In genomic region chr4:2237267-2237666, GRCh38 we compare ENCODE assay signal across 23 cellular contexts. TPM values are rescaled to one million over a fixed set of nuclear protein-coding genes. Genes with fewer than 3 reads are reported as not detected.
DNase-seq lines count a peak whose midpoint lies in the region; ATAC-seq and TF ChIP-seq lines count a peak whose summit lies in the region.
"Had no signal": no experiment of that assay in that cellular context is flagged by ENCODE, and none has a peak within 500 bp of the region (broad histone marks: within the 10 kb centered on the region; RNA-seq: fewer than 3 reads in every experiment).

No MANE protein-coding gene starts in this region.

- no peaks in the 10 kb centered on the region for H3K9me3 Mint-ChIP-seq in activated CD8-positive, alpha-beta T cell treated with anti-CD3 and anti-CD28 coated beads, Interleukin-2, amount 10 ng/mL, durations not matched to agents 7 days and 5 days (ENCODE audit: insufficient read depth)
- no peaks in the 10 kb centered on the region for H3K9me3 Mint-ChIP-seq in activated CD8-positive, alpha-beta T cell treated with anti-CD3 and anti-CD28 coated beads for 36 hours
- H3K9me3 Mint-ChIP-seq in CD8-positive, alpha-beta T cell = no peaks in the 10 kb centered on the region
- no peaks in the 10 kb centered on the region for H3K9me3 Mint-ChIP-seq in WTC11
- H3K9me3 Mint-ChIP-seq in naive thymus-derived CD8-positive, alpha-beta T cell = no peaks in the 10 kb centered on the region
- H3K9me3 Mint-ChIP-seq: memory B cell, naive B cell had no signal

- peaks cover 40% of the 10 kb centered on the region for H3K4me1 ChIP-seq in CD8-positive, alpha-beta T cell (ENCODE audit: insufficient read depth, low read length)
- peaks cover 14 to 50% (median 33%) of the 10 kb centered on the region in 4 donors for H3K4me1 ChIP-seq in stomach

- H3K36me3 ChIP-seq in CD8-positive, alpha-beta T cell (ENCODE audit: insufficient read depth, low read length) = peaks cover 13% of the 10 kb centered on the region
- peaks cover 0 to 41% (median 39%) of the 10 kb centered on the region in 4 donors for H3K36me3 ChIP-seq in stomach
- H3K36me3 ChIP-seq: prostate gland had no signal

- no peak overlapping the region for H3K4me3 Mint-ChIP-seq in activated CD8-positive, alpha-beta T cell treated with anti-CD3 and anti-CD28 coated beads, Interleukin-2, amount 10 ng/mL, durations not matched to agents 7 days and 5 days
- no peak overlapping the region for H3K4me3 Mint-ChIP-seq in activated CD8-positive, alpha-beta T cell treated with anti-CD3 and anti-CD28 coated beads for 36 hours
- peak overlapping the region; percentile 54 for H3K4me3 Mint-ChIP-seq in CD8-positive, alpha-beta T cell
- H3K4me3 Mint-ChIP-seq in WTC11 = no peak overlapping the region
- H3K4me3 Mint-ChIP-seq in naive thymus-derived CD8-positive, alpha-beta T cell = peak overlapping the region in 9 of 10 donors; percentile 11 to 78 (median 53)

- intact Hi-C loops in activated CD8-positive, alpha-beta T cell treated with anti-CD3 and anti-CD28 coated beads for 36 hours (cut with micrococcal nuclease) = no loop called here
- intact Hi-C loops in CD8-positive, alpha-beta T cell (cut with DNase I, micrococcal nuclease) = no loop called here
- intact Hi-C loops in stomach (cut with DNase I; ENCODE audit: low total_unique reads) = no loop called here

- H3K27ac ChIP-seq in CD8-positive, alpha-beta T cell (ENCODE audit: low read depth, low read length) = no peak overlapping the region
- no peak overlapping the region for H3K27ac ChIP-seq in stomach
- H3K27ac ChIP-seq: cardiac muscle cell, esophagus muscularis mucosa, gastroesophageal sphincter, prostate gland had no signal

- CTCF ChIA-PET in activated CD8-positive, alpha-beta T cell treated with anti-CD3 and anti-CD28 coated beads, Interleukin-2, amount 10 ng/mL, durations not matched to agents 7 days and 5 days (lab: Charles Lee) = interaction anchor here (1.3 to 2.6 kb wide), 4 partner anchors 10 to 176 kb away, joined by 3 to 18 read pairs (median 4); no protein-coding TSS in a partner anchor
- CTCF ChIA-PET in activated CD8-positive, alpha-beta T cell treated with anti-CD3 and anti-CD28 coated beads for 36 hours (lab: Charles Lee) = interaction anchor here (1.6 to 7.9 kb wide), 3 partner anchors 18 to 225 kb away, joined by 3 to 63 read pairs (median 4); no protein-coding TSS in a partner anchor
- CTCF ChIA-PET in CD8-positive, alpha-beta T cell (lab: Charles Lee) = interaction anchor here (2.4 kb wide), 1 partner anchor 17 kb away, joined by 12 read pairs; no protein-coding TSS in a partner anchor
- CTCF ChIA-PET in WTC11 (lab: Charles Lee) = interaction anchor here (1.0 to 2.6 kb wide), 3 partner anchors 17 to 204 kb away, joined by 3 to 16 read pairs (median 7); no protein-coding TSS in a partner anchor

- ATAC-seq in activated CD8-positive, alpha-beta T cell treated with anti-CD3 and anti-CD28 coated beads, Interleukin-2, amount 10 ng/mL, durations not matched to agents 7 days and 5 days = no peak
- no peak for ATAC-seq in activated CD8-positive, alpha-beta T cell treated with anti-CD3 and anti-CD28 coated beads for 36 hours
- no peak for ATAC-seq in CD8-positive, alpha-beta T cell
- no peak for ATAC-seq in WTC11
- no peak for ATAC-seq in naive thymus-derived CD8-positive, alpha-beta T cell
- ATAC-seq: gastroesophageal sphincter had no signal

- TF ChIP-seq CTCF in activated CD8-positive, alpha-beta T cell treated with anti-CD3 and anti-CD28 coated beads for 36 hours (IDR thresholded peaks at IDR 0.05) = no peak
- no peak for TF ChIP-seq CTCF in CD8-positive, alpha-beta T cell (IDR thresholded peaks at IDR 0.05)
- TF ChIP-seq CTCF in WTC11 (IDR thresholded peaks at IDR 0.05) = no peak
- no peak for TF ChIP-seq CTCF in stomach (IDR thresholded peaks at IDR 0.05)

- no peaks in the 10 kb centered on the region for H3K27me3 ChIP-seq in CD8-positive, alpha-beta T cell (ENCODE audit: insufficient read depth, low read length)
- H3K27me3 ChIP-seq in stomach = no peaks in the 10 kb centered on the region
- H3K27me3 ChIP-seq: cardiac muscle cell, esophagus muscularis mucosa, gastroesophageal sphincter had no signal

- H3K9me3 ChIP-seq in CD8-positive, alpha-beta T cell (ENCODE audit: low read length) = no peaks in the 10 kb centered on the region
- H3K9me3 ChIP-seq in stomach = no peaks in the 10 kb centered on the region
- H3K9me3 ChIP-seq: esophagus muscularis mucosa, gastroesophageal sphincter, prostate gland had no signal

- TF ChIP-seq POLR2A in stomach (IDR thresholded peaks at IDR 0.05) = no peak

- no peak overlapping the region for H3K4me3 ChIP-seq in CD8-positive, alpha-beta T cell (ENCODE audit: low read depth, low read length)
- H3K4me3 ChIP-seq in stomach = no peak overlapping the region
- H3K4me3 ChIP-seq: cardiac muscle cell, esophagus muscularis mucosa, gastroesophageal sphincter, prostate gland had no signal

- POLR2A ChIA-PET in activated CD8-positive, alpha-beta T cell treated with anti-CD3 and anti-CD28 coated beads, Interleukin-2, amount 10 ng/mL, durations not matched to agents 7 days and 5 days (lab: Charles Lee) = interaction anchor here (1.1 to 1.3 kb wide), 2 partner anchors 21 to 231 kb away, joined by 3 to 4 read pairs; partner anchors contain the start of gene RNF4
- POLR2A ChIA-PET in activated CD8-positive, alpha-beta T cell treated with anti-CD3 and anti-CD28 coated beads for 36 hours (lab: Charles Lee) = interaction anchor here (0.7 kb wide), 1 partner anchor 175 kb away, joined by 3 read pairs; no protein-coding TSS in a partner anchor
- POLR2A ChIA-PET in CD8-positive, alpha-beta T cell (lab: Charles Lee) = interaction anchor here (0.6 to 1.7 kb wide), 2 partner anchors 13 to 83 kb away, joined by 3 to 4 read pairs; no protein-coding TSS in a partner anchor
- POLR2A ChIA-PET in WTC11 (lab: Charles Lee) = interaction anchor here (0.6 kb wide), 1 partner anchor 618 kb away, joined by 4 read pairs; no protein-coding TSS in a partner anchor
- POLR2A ChIA-PET in naive thymus-derived CD8-positive, alpha-beta T cell (lab: Charles Lee) = interaction anchor here (1.5 kb wide), 1 partner anchor 25 kb away, joined by 4 read pairs; the partner anchor contains the start of gene MXD4

- H3K36me3 Mint-ChIP-seq in activated CD8-positive, alpha-beta T cell treated with anti-CD3 and anti-CD28 coated beads, Interleukin-2, amount 10 ng/mL, durations not matched to agents 7 days and 5 days (ENCODE audit: low read depth) = peaks cover 66% of the 10 kb centered on the region
- H3K36me3 Mint-ChIP-seq in activated CD8-positive, alpha-beta T cell treated with anti-CD3 and anti-CD28 coated beads for 36 hours (ENCODE audit: low read depth) = peaks cover 39% of the 10 kb centered on the region
- peaks cover 72% of the 10 kb centered on the region for H3K36me3 Mint-ChIP-seq in CD8-positive, alpha-beta T cell
- peaks cover 19% of the 10 kb centered on the region for H3K36me3 Mint-ChIP-seq in WTC11
- peaks cover 0 to 75% (median 8%) of the 10 kb centered on the region in 3 donors for H3K36me3 Mint-ChIP-seq in naive thymus-derived CD8-positive, alpha-beta T cell

- H3K4me1 Mint-ChIP-seq in activated CD8-positive, alpha-beta T cell treated with anti-CD3 and anti-CD28 coated beads, Interleukin-2, amount 10 ng/mL, durations not matched to agents 7 days and 5 days (ENCODE audit: low read depth) = peaks cover 49% of the 10 kb centered on the region
- H3K4me1 Mint-ChIP-seq in activated CD8-positive, alpha-beta T cell treated with anti-CD3 and anti-CD28 coated beads for 36 hours (ENCODE audit: low read depth) = peaks cover 54% of the 10 kb centered on the region
- H3K4me1 Mint-ChIP-seq in CD8-positive, alpha-beta T cell (ENCODE audit: low read depth) = peaks cover 67% of the 10 kb centered on the region
- H3K4me1 Mint-ChIP-seq in WTC11 = peaks cover 25% of the 10 kb centered on the region
- H3K4me1 Mint-ChIP-seq in naive thymus-derived CD8-positive, alpha-beta T cell = peaks cover 23 to 75% (median 63%) of the 10 kb centered on the region in 4 donors

- no peak for TF ChIP-seq EP300 in stomach (IDR thresholded peaks at IDR 0.05)

- no peaks in the 10 kb centered on the region for H3K27me3 Mint-ChIP-seq in activated CD8-positive, alpha-beta T cell treated with anti-CD3 and anti-CD28 coated beads, Interleukin-2, amount 10 ng/mL, durations not matched to agents 7 days and 5 days (ENCODE audit: low read depth)
- H3K27me3 Mint-ChIP-seq in activated CD8-positive, alpha-beta T cell treated with anti-CD3 and anti-CD28 coated beads for 36 hours = no peaks in the 10 kb centered on the region
- no peaks in the 10 kb centered on the region for H3K27me3 Mint-ChIP-seq in CD8-positive, alpha-beta T cell (ENCODE audit: low read depth)
- H3K27me3 Mint-ChIP-seq in WTC11 (ENCODE audit: low read depth) = no peaks in the 10 kb centered on the region
- no peaks in the 10 kb centered on the region for H3K27me3 Mint-ChIP-seq in naive thymus-derived CD8-positive, alpha-beta T cell
- H3K27me3 Mint-ChIP-seq: memory B cell, naive B cell had no signal

- WGBS in stomach, 5 donors = 63 to 77% (median 72%) methylated on average over 2 of the region's 2 CpGs

- no peak for DNase-seq in activated CD8-positive, alpha-beta T cell treated with anti-CD3 and anti-CD28 coated beads, Interleukin-2, amount 10 ng/mL, durations not matched to agents 7 days and 5 days
- DNase-seq in activated CD8-positive, alpha-beta T cell treated with anti-CD3 and anti-CD28 coated beads for 36 hours = no peak
- DNase-seq in CD8-positive, alpha-beta T cell = no peak
- no peak for DNase-seq in WTC11 (ENCODE audit: low spot score)
- DNase-seq in naive thymus-derived CD8-positive, alpha-beta T cell = no peak
- DNase-seq in stomach = no peak
- DNase-seq in NAMALWA (ENCODE audit: low spot score) = no peak
- no peak for DNase-seq in NCI-H2081 treated with DMSO at 0.1 percent for 48 hours (lab: John Stamatoyannopoulos, UW)
- DNase-seq: activated CD4-positive, CD25-positive, alpha-beta regulatory T cell; activated CD8-positive, alpha-beta memory T cell treated with anti-CD3 and anti-CD28 coated beads, Interleukin-2, amount 50 U/mL, for 48 hours; Kasumi-1; kidney glomerular epithelial cell; naive B cell; NCI-H1105 treated with DMSO at 0.1 percent for 48 hours; OCI-M1; SIG-M5; small intestine; stimulated activated CD4-positive, alpha-beta T cell treated with anti-CD3 and anti-CD28 coated beads, Interleukin-4, amount 100 ng/mL, for 24 hours had no signal

- H3K27ac Mint-ChIP-seq in activated CD8-positive, alpha-beta T cell treated with anti-CD3 and anti-CD28 coated beads, Interleukin-2, amount 10 ng/mL, durations not matched to agents 7 days and 5 days = peak overlapping the region; percentile 51
- H3K27ac Mint-ChIP-seq in activated CD8-positive, alpha-beta T cell treated with anti-CD3 and anti-CD28 coated beads for 36 hours = no peak overlapping the region
- no peak overlapping the region for H3K27ac Mint-ChIP-seq in CD8-positive, alpha-beta T cell
- H3K27ac Mint-ChIP-seq in WTC11 = peak overlapping the region; percentile 25; the same call in 1 of the 2 replicates
- H3K27ac Mint-ChIP-seq in naive thymus-derived CD8-positive, alpha-beta T cell = peak overlapping the region in 6 of 10 donors; percentile 22 to 79 (median 42)
- H3K27ac Mint-ChIP-seq: memory B cell had no signal

RNA-seq across cellular contexts. Expression of gene HAUS3, which starts 4.7 kb away (rescaled TPM):
- total RNA-seq in activated CD8-positive, alpha-beta T cell treated with anti-CD3 and anti-CD28 coated beads, Interleukin-2, amount 10 ng/mL, durations not matched to agents 7 days and 5 days = 10 to 100 TPM; 22.0 to 25.8 TPM
- 10 to 100 TPM; 18.4 to 19.5 TPM for total RNA-seq in activated CD8-positive, alpha-beta T cell treated with anti-CD3 and anti-CD28 coated beads for 36 hours
- 100 to 1,000 TPM; 154 TPM for total RNA-seq in CD8-positive, alpha-beta T cell
- total RNA-seq in WTC11 (2021) (11.9 to 14.7 TPM (median 12.4 TPM) in 3 replicates), stomach (10 to 100 TPM in 4 of 5 donors, 1 to 10 TPM in 1; 7.6 to 37.4 (median 17.5) TPM)
- total RNA-seq in naive thymus-derived CD8-positive, alpha-beta T cell = 10 to 100 TPM; 28.4 to 30.1 TPM
- 10 to 100 TPM; 16.3 to 22.2 (median 18.8) TPM for polyA plus RNA-seq in naive thymus-derived CD8-positive, alpha-beta T cell
- polyA plus RNA-seq in stomach = 1 to 10 TPM; 5.5 to 7.4 (median 6.8) TPM

RNA-seq across cellular contexts. Expression of gene POLN, which starts 4.7 kb away (rescaled TPM):
- 1 to 10 TPM; 2.4 to 2.5 TPM for total RNA-seq in activated CD8-positive, alpha-beta T cell treated with anti-CD3 and anti-CD28 coated beads, Interleukin-2, amount 10 ng/mL, durations not matched to agents 7 days and 5 days
- 1 to 10 TPM; 2.1 to 2.9 TPM for total RNA-seq in activated CD8-positive, alpha-beta T cell treated with anti-CD3 and anti-CD28 coated beads for 36 hours
- 1 to 10 TPM in 1 of 2 experiments, under 1 TPM in 1; 0.89 to 1.7 TPM for total RNA-seq in CD8-positive, alpha-beta T cell
- total RNA-seq in WTC11 (2021) (2.5 to 3.5 TPM (median 2.8 TPM) in 3 replicates), stomach (1 to 10 TPM in 2 of 5 donors, under 1 TPM in 1, not detected in 2; 0.29 to 5.1 (median 1.4) TPM)
- 1 to 10 TPM; 2.9 to 3.8 TPM for total RNA-seq in naive thymus-derived CD8-positive, alpha-beta T cell
- under 1 TPM in 2 of 3 donors, not detected in 1; 0.44 to 0.55 TPM for polyA plus RNA-seq in naive thymus-derived CD8-positive, alpha-beta T cell
- polyA plus RNA-seq in stomach = 1 to 10 TPM in 2 of 3 donors, under 1 TPM in 1; 0.90 to 1.7 (median 1.3) TPM

RNA-seq across cellular contexts. Expression of gene MXD4, which starts 24.6 kb away (rescaled TPM):
- total RNA-seq in activated CD8-positive, alpha-beta T cell treated with anti-CD3 and anti-CD28 coated beads, Interleukin-2, amount 10 ng/mL, durations not matched to agents 7 days and 5 days = 1 to 10 TPM; 5.9 to 6.9 TPM
- total RNA-seq in activated CD8-positive, alpha-beta T cell treated with anti-CD3 and anti-CD28 coated beads for 36 hours = 1 to 10 TPM; 1.5 to 2.3 TPM
- total RNA-seq in CD8-positive, alpha-beta T cell = 100 to 1,000 TPM; 175 to 178 TPM
- total RNA-seq in WTC11 (2021) = 17.7 to 22.7 TPM (median 20.4 TPM) in 3 replicates
- 10 to 100 TPM; 41.9 to 44.2 TPM for total RNA-seq in naive thymus-derived CD8-positive, alpha-beta T cell
- 10 to 100 TPM; 15.6 to 30.0 (median 20.5) TPM for polyA plus RNA-seq in naive thymus-derived CD8-positive, alpha-beta T cell
- 100 to 1,000 TPM in 1 of 5 donors, 10 to 100 TPM in 4; 22.8 to 114 (median 48.7) TPM for total RNA-seq in stomach
- polyA plus RNA-seq in stomach = 10 to 100 TPM; 19.1 to 49.4 (median 30.1) TPM

Comparison
In these comparisons a context has a peak if more than half of its experiments do, and no peak if none do; other contexts are left out.
1. H3K27ac Mint-ChIP-seq: peak in activated CD8-positive, alpha-beta T cell treated with anti-CD3 and anti-CD28 coated beads, Interleukin-2, amount 10 ng/mL, durations not matched to agents 7 days and 5 days (single experiment), WTC11 (single experiment) and naive thymus-derived CD8-positive, alpha-beta T cell (6 of 10); none in activated CD8-positive, alpha-beta T cell treated with anti-CD3 and anti-CD28 coated beads for 36 hours (single experiment) and CD8-positive, alpha-beta T cell (single experiment).
2. H3K4me3 Mint-ChIP-seq: peak in CD8-positive, alpha-beta T cell (single experiment) and naive thymus-derived CD8-positive, alpha-beta T cell (9 of 10); none in activated CD8-positive, alpha-beta T cell treated with anti-CD3 and anti-CD28 coated beads, Interleukin-2, amount 10 ng/mL, durations not matched to agents 7 days and 5 days (single experiment), activated CD8-positive, alpha-beta T cell treated with anti-CD3 and anti-CD28 coated beads for 36 hours (single experiment) and WTC11 (single experiment).